8 cellular contexts compared by ENCODE assay signal in genomic region chr2:50491541-50492114, GRCh38.
DNase-seq lines count a peak whose midpoint lies in the region; ATAC-seq, FAIRE-seq and TF ChIP-seq lines count a peak whose summit lies in the region.

No MANE protein-coding gene starts in this region.

- in situ Hi-C loops in GM13977 (cut with MboI; ENCODE audit: low pct_unique_long_range_greater_than_20kb, low sequenced_read_pairs, unreplicated experiment) = no loop called here

- no peaks in the 10 kb centered on the region for H3K9me3 ChIP-seq in BLaER1

- peak overlapping the region; percentile 81 for H3K4me2 ChIP-seq in BLaER1

- H3K27me3 ChIP-seq in BLaER1 = no peaks in the 10 kb centered on the region

- H3K4me1 ChIP-seq in BLaER1 = peaks cover 34% of the 10 kb centered on the region

- peak overlapping the region; percentile 68 for H3K27ac ChIP-seq in BLaER1

- no peaks in the 10 kb centered on the region for H3K36me3 ChIP-seq in BLaER1

- H3K9ac ChIP-seq in BLaER1 = peak overlapping the region; percentile 55; the same call in 1 of the 2 replicates

- H4K20me1 ChIP-seq in BLaER1 = no peaks in the 10 kb centered on the region

- peak; percentile 31 for DNase-seq in GM13977 (ENCODE audit: low spot score)
- DNase-seq in NCI-H1105 (lab: John Stamatoyannopoulos, UW) = peak; percentile 32
- no peak for DNase-seq in left cardiac atrium
- DNase-seq in skeletal muscle cell (ENCODE audit: low read depth) = peak; percentile 5
- DNase-seq in GM12891 (ENCODE audit: insufficient read length, low spot score) = no peak

- peak overlapping the region; percentile 55 for H3K4me3 ChIP-seq in BLaER1
- no peak overlapping the region for H3K4me3 ChIP-seq in WI38 (ENCODE audit: low read depth, low read length)
- H3K4me3 ChIP-seq in skeletal muscle cell (ENCODE audit: low read depth, low read length) = no peak overlapping the region

- no peak for FAIRE-seq in GM12891 (lab: Jason Lieb, UNC)

- intact Hi-C loops in left cardiac atrium (cut with DNase I) = loop anchor here in 1 of 2 donors (5.0 kb wide), 1 partner anchor 1549 kb away; no protein-coding TSS in a partner anchor

- no peak for TF ChIP-seq POLR2A in GM12891 (IDR thresholded peaks at IDR 0.05; ENCODE audit: low read depth, low read length)

- ATAC-seq in HG02678 (IDR thresholded peaks at IDR 0.05; ENCODE audit: unreplicated experiment) (peak; percentile 70), left cardiac atrium (peak; percentile 82 to 89)

- TF ChIP-seq CTCF in GM13977 (IDR thresholded peaks at IDR 0.05; ENCODE audit: extremely low read depth, insufficient read depth, missing control alignments) (peak; percentile 62), WI38 (IDR thresholded peaks at IDR 0.05; ENCODE audit: low read depth, low read length) (peak; percentile 64)

TF ChIP-seq in GM12891, 5 proteins besides CTCF, POLR2A, EP300 and RAD21:
- TF ChIP-seq TAF1 (IDR thresholded peaks at IDR 0.05; ENCODE audit: low read depth, low read length) = no peak

Comparison
In these comparisons a context has a peak if more than half of its experiments do, and no peak if none do; other contexts are left out.
1. DNase-seq: peak in GM13977 (single experiment), NCI-H1105 (single experiment) and skeletal muscle cell (single experiment); none in left cardiac atrium (single experiment) and GM12891 (single experiment).